Comparison of ENCODE assay signal across 8 cellular contexts in genomic region chr6:37222992-37223391, GRCh38. TPM values are rescaled to one million over a fixed set of nuclear protein-coding genes. Genes with fewer than 3 reads are reported as not detected.
DNase-seq lines count a peak whose midpoint lies in the region; ATAC-seq and TF ChIP-seq lines count a peak whose summit lies in the region.

No MANE protein-coding gene starts in this region.

- peak overlapping the region; percentile 6; the same call in 1 of the 2 replicates for H3K27ac ChIP-seq in GM23338 (ENCODE audit: low read depth)
- no peak overlapping the region for H3K27ac ChIP-seq in SU-DHL-6 (ENCODE audit: low read depth, low read length)
- H3K27ac ChIP-seq in fibroblast of lung (ENCODE audit: insufficient read depth, low read length): no peak overlapping the region
- peak overlapping the region in 2 of 4 donors; percentile 5 to 75 for H3K27ac ChIP-seq in Peyer's patch
- peak overlapping the region in 1 of 4 donors; percentile 61 for H3K27ac ChIP-seq in gastroesophageal sphincter

- H3K4me2 ChIP-seq in GM23338 (peak overlapping the region; percentile 90), SU-DHL-6 (ENCODE audit: low read depth, low read length, poor library complexity, severe bottlenecking) (peak overlapping the region; percentile 67), fibroblast of lung (ENCODE audit: extremely low read depth, insufficient read depth, low read length) (peak overlapping the region; percentile 75)

- no peaks in the 10 kb centered on the region for H3K9me3 Mint-ChIP-seq in GM23338

- H3K9me2 ChIP-seq in GM23338 (ENCODE audit: insufficient read depth) (no peaks in the 10 kb centered on the region), SU-DHL-6 (replicated peaks; ENCODE audit: insufficient read depth, low read length) (no peaks in the 10 kb centered on the region)

- no peaks in the 10 kb centered on the region for H3K9me3 ChIP-seq in SU-DHL-6 (ENCODE audit: insufficient read depth, low read length)
- H3K9me3 ChIP-seq in fibroblast of lung (ENCODE audit: control insufficient read depth, insufficient read depth, low read depth, low read length): no peaks in the 10 kb centered on the region
- H3K9me3 ChIP-seq in Peyer's patch: no peaks in the 10 kb centered on the region
- no peaks in the 10 kb centered on the region for H3K9me3 ChIP-seq in gastroesophageal sphincter

- H3F3A ChIP-seq in GM23338 (replicated peaks; ENCODE audit: low read depth) (peaks cover 16% of the 10 kb centered on the region), SU-DHL-6 (ENCODE audit: insufficient read depth) (peaks cover 4% of the 10 kb centered on the region; the same call in 1 of the 2 replicates)

- H3K4me3 Mint-ChIP-seq in GM23338: peak overlapping the region; percentile 88

- TF ChIP-seq EP300 in gastroesophageal sphincter (IDR thresholded peaks at IDR 0.05): no peak

- no peak for DNase-seq in GM23338 (ENCODE audit: low spot score)
- DNase-seq in fibroblast of lung (ENCODE audit: low read depth in 2 of 2): no peak
- DNase-seq in skeletal muscle cell (ENCODE audit: low read depth): no peak
- DNase-seq in Peyer's patch: no peak
- no peak for DNase-seq in midbrain (lab: John Stamatoyannopoulos, UW)
- DNase-seq in NCI-H774 (lab: John Stamatoyannopoulos, UW): no peak

- TF ChIP-seq CTCF in GM23338 (conservative IDR thresholded peaks at IDR 0.05; ENCODE audit: low read depth in 2 of 2) (no peak), SU-DHL-6 (IDR thresholded peaks at IDR 0.05; ENCODE audit: insufficient read depth, low read length, poor library complexity, severe bottlenecking) (no peak), fibroblast of lung (conservative IDR thresholded peaks at IDR 0.05 in 1 of 2, IDR thresholded peaks at IDR 0.05 in 1 of 2; ENCODE audit: low read depth in 1 of 2, low read length in 2 of 2) (no peak), Peyer's patch (IDR thresholded peaks at IDR 0.05) (no peak), gastroesophageal sphincter (IDR thresholded peaks at IDR 0.05) (no peak)

- peak overlapping the region; percentile 70 for H3K4me3 ChIP-seq in GM23338
- H3K4me3 ChIP-seq in SU-DHL-6 (ENCODE audit: insufficient read depth, low read length, poor library complexity, severe bottlenecking): peak overlapping the region; percentile 61
- H3K4me3 ChIP-seq in fibroblast of lung (replicated peaks in 1 of 4; ENCODE audit: control extremely low read depth in 1 of 4, insufficient read depth in 1 of 4, low read depth in 3 of 4, low read length in 4 of 4): peak overlapping the region in 3 of 4 experiments; percentile 43 to 67 (median 44)
- peak overlapping the region; percentile 58 for H3K4me3 ChIP-seq in skeletal muscle cell (ENCODE audit: low read depth, low read length)
- H3K4me3 ChIP-seq in Peyer's patch: peak overlapping the region in 2 of 4 donors; percentile 66 to 74
- peak overlapping the region in 1 of 2 donors; percentile 67 for H3K4me3 ChIP-seq in gastroesophageal sphincter

- peaks cover 10% of the 10 kb centered on the region for H3K4me1 Mint-ChIP-seq in GM23338

- H3K27me3 ChIP-seq in GM23338 (ENCODE audit: insufficient read depth): no peaks in the 10 kb centered on the region
- no peaks in the 10 kb centered on the region for H3K27me3 ChIP-seq in SU-DHL-6 (ENCODE audit: low read length)
- no peaks in the 10 kb centered on the region for H3K27me3 ChIP-seq in fibroblast of lung (ENCODE audit: control insufficient read depth, insufficient read depth, low read length)
- H3K27me3 ChIP-seq in Peyer's patch: no peaks in the 10 kb centered on the region
- H3K27me3 ChIP-seq in gastroesophageal sphincter: no peaks in the 10 kb centered on the region

- ATAC-seq in GM23338 (no peak), gastroesophageal sphincter (no peak)

- H3K9ac ChIP-seq in SU-DHL-6 (ENCODE audit: low read length) (peak overlapping the region; percentile 40), fibroblast of lung (ENCODE audit: insufficient read depth, low read length) (no peak overlapping the region)

- H3K27ac Mint-ChIP-seq in GM23338: 0 out of 2 replicates have a peak overlapping the region, but pooled peaks have one; percentile 56

- H2AFZ ChIP-seq in GM23338: peak overlapping the region; percentile 33; the same call in 1 of the 2 replicates
- peak overlapping the region; percentile 97 for H2AFZ ChIP-seq in SU-DHL-6 (ENCODE audit: low read depth, low read length, severe bottlenecking)
- no peak overlapping the region for H2AFZ ChIP-seq in fibroblast of lung (ENCODE audit: low read length)

- H3K36me3 ChIP-seq in GM23338 (ENCODE audit: insufficient read depth): no peaks in the 10 kb centered on the region
- no peaks in the 10 kb centered on the region for H3K36me3 ChIP-seq in SU-DHL-6 (ENCODE audit: low read length)
- no peaks in the 10 kb centered on the region for H3K36me3 ChIP-seq in fibroblast of lung (ENCODE audit: control insufficient read depth, insufficient read depth, low read length)
- no peaks in the 10 kb centered on the region for H3K36me3 ChIP-seq in Peyer's patch
- no peaks in the 10 kb centered on the region for H3K36me3 ChIP-seq in gastroesophageal sphincter

- H3K36me3 Mint-ChIP-seq in GM23338 (ENCODE audit: low read depth): no peaks in the 10 kb centered on the region

- no peaks in the 10 kb centered on the region for H3K79me2 ChIP-seq in GM23338 (replicated peaks; ENCODE audit: insufficient read depth)
- H3K79me2 ChIP-seq in SU-DHL-6 (ENCODE audit: insufficient read depth, low read length): no peaks in the 10 kb centered on the region
- no peaks in the 10 kb centered on the region for H3K79me2 ChIP-seq in fibroblast of lung (ENCODE audit: control insufficient read depth, insufficient read depth, low read length)

- no peaks in the 10 kb centered on the region for H4K20me1 ChIP-seq in GM23338 (replicated peaks; ENCODE audit: insufficient read depth)
- H4K20me1 ChIP-seq in SU-DHL-6 (ENCODE audit: low read depth, low read length): no peaks in the 10 kb centered on the region
- H4K20me1 ChIP-seq in fibroblast of lung (ENCODE audit: control insufficient read depth, extremely low read depth, insufficient read depth, low read length): no peaks in the 10 kb centered on the region

- H3K27me3 Mint-ChIP-seq in GM23338 (ENCODE audit: insufficient read depth, low read depth, poor library complexity): no peaks in the 10 kb centered on the region

- TF ChIP-seq POLR2A in Peyer's patch (IDR thresholded peaks at IDR 0.05): no peak
- no peak for TF ChIP-seq POLR2A in gastroesophageal sphincter (IDR thresholded peaks at IDR 0.05)

- H3K4me1 ChIP-seq in GM23338 (ENCODE audit: insufficient read depth) (peaks cover 15% of the 10 kb centered on the region), fibroblast of lung (ENCODE audit: control insufficient read depth, extremely low read depth, insufficient read depth, low read length) (peaks cover 2% of the 10 kb centered on the region), Peyer's patch (peaks cover 0 to 9% (median 2%) of the 10 kb centered on the region in 4 donors), gastroesophageal sphincter (peaks cover 0 to 17% (median 5%) of the 10 kb centered on the region in 3 donors)

RNA-seq across cellular contexts. Expression of gene TBC1D22B, which starts 34.6 kb away (rescaled TPM):
- total RNA-seq in GM23338 (2014; rRNA removed; shearing (Covaris generic)): 15.7 and 19.9 TPM in 2 replicates
- polyA plus RNA-seq in GM23338 (2016; fragmentation: Nextera tagmentation; extraction: Ambion mirVana) (6.6 and 9.1 TPM in 2 replicates), fibroblast of lung (6.3 and 7.2 TPM in 2 replicates)
- total RNA-seq in fibroblast of lung (8.2 and 9.7 TPM in 2 replicates), Peyer's patch (10 to 100 TPM; 12.4 to 23.3 (median 19.0) TPM), gastroesophageal sphincter (1 to 10 TPM; 5.0 to 9.2 (median 8.3) TPM)
- polyA plus RNA-seq in fibroblast of lung (2012): 5.8 and 6.6 TPM in 2 replicates
- polyA minus RNA-seq in fibroblast of lung (ENCODE audit: low replicate concordance): 7.7 and 11.1 TPM in 2 replicates

RNA-seq across cellular contexts. Expression of gene TMEM217, which starts 35.0 kb away (rescaled TPM):
- 1.0 TPM in 1 of 2 replicates, not detected in the other for total RNA-seq in GM23338 (2014; rRNA removed; shearing (Covaris generic))
- 0.77 and 1.3 TPM in 2 replicates for polyA plus RNA-seq in GM23338 (2016; fragmentation: Nextera tagmentation; extraction: Ambion mirVana)
- 4.0 and 4.9 TPM in 2 replicates for total RNA-seq in fibroblast of lung
- 3.0 and 3.1 TPM in 2 replicates for polyA plus RNA-seq in fibroblast of lung
- 2.4 and 2.7 TPM in 2 replicates for polyA plus RNA-seq in fibroblast of lung (2012)
- 1.8 TPM in 1 of 2 replicates, not detected in the other for polyA minus RNA-seq in fibroblast of lung (ENCODE audit: low replicate concordance)
- total RNA-seq in Peyer's patch: under 1 TPM in 1 of 4 donors, not detected in 3; 0.53 TPM
- total RNA-seq in gastroesophageal sphincter: under 1 TPM in 1 of 4 donors, not detected in 3; 0.40 TPM

RNA-seq across cellular contexts. Expression of gene PIM1, which starts 53.0 kb away (rescaled TPM):
- 64.0 and 74.2 TPM in 2 replicates for total RNA-seq in GM23338 (2014; rRNA removed; shearing (Covaris generic))
- polyA plus RNA-seq in GM23338 (2016; fragmentation: Nextera tagmentation; extraction: Ambion mirVana) (43.7 and 46.0 TPM in 2 replicates), fibroblast of lung (13.4 and 13.8 TPM in 2 replicates)
- total RNA-seq in fibroblast of lung (22.8 and 25.7 TPM in 2 replicates), Peyer's patch (10 to 100 TPM; 36.6 to 78.4 (median 49.2) TPM), gastroesophageal sphincter (10 to 100 TPM; 19.0 to 63.8 (median 21.8) TPM)
- 16.7 and 20.5 TPM in 2 replicates for polyA plus RNA-seq in fibroblast of lung (2012)
- 31.2 and 45.0 TPM in 2 replicates for polyA minus RNA-seq in fibroblast of lung (ENCODE audit: low replicate concordance)
